ENCODE assay signal across 7 cellular contexts in genomic region chr13:25005050-25005497, GRCh38.
DNase-seq lines count a peak whose midpoint lies in the region; ATAC-seq and TF ChIP-seq lines count a peak whose summit lies in the region.
"Not testable (repeated sequence)": the region's sequence is repeated elsewhere in the genome, so short reads cannot be mapped to it uniquely, and the experiment has no call there.

No MANE protein-coding gene starts in this region.

- H3K4me3 ChIP-seq in mammary epithelial cell (replicated peaks in 1 of 3; ENCODE audit: insufficient read depth in 1 of 3, low read depth in 2 of 3, low read length in 3 of 3), result not testable (repeated sequence)

- not testable (repeated sequence) for BruUV-seq in mammary epithelial cell (replicated peaks; lab: Mats Ljungman, UMichigan)

- H3K36me3 Mint-ChIP-seq in nephron (ENCODE audit: low read depth), result not testable (repeated sequence)

- H4K20me1 ChIP-seq in mammary epithelial cell (ENCODE audit: insufficient read depth, low read length), result not testable (repeated sequence)

- in situ Hi-C loops in mammary epithelial cell (cut with MboI; ENCODE audit: low sequenced_read_pairs in 2 of 2), result not testable (repeated sequence)

- not testable (repeated sequence) for H3K27me3 Mint-ChIP-seq in nephron (ENCODE audit: low read depth)

- dilution Hi-C loops in mammary epithelial cell (cut with HindIII; ENCODE audit: low sequenced_read_pairs), result not testable (repeated sequence)

- not testable (repeated sequence) for H3K79me2 ChIP-seq in mammary epithelial cell (ENCODE audit: insufficient read depth, low read length)

- TF ChIP-seq CTCF in mammary epithelial cell (conservative IDR thresholded peaks at IDR 0.05 in 1 of 2, IDR thresholded peaks at IDR 0.05 in 1 of 2; ENCODE audit: extremely low read depth in 1 of 2, insufficient read depth in 1 of 2, low read depth in 1 of 2, low read length in 2 of 2) (peak; percentile 35 to 42), nephron (IDR thresholded peaks at IDR 0.05; ENCODE audit: unreplicated experiment in 3 of 3) (peak; percentile 49 to 66 (median 52))

- CTCF ChIA-PET in mammary epithelial cell (lab: Charles Lee; ENCODE audit: low non-redundant PET), result interaction anchor here (0.6 to 0.7 kb wide), 2 partner anchors 24 to 65 kb away, joined by 3 to 4 read pairs; no protein-coding TSS in a partner anchor

- not testable (repeated sequence) for H3K27ac ChIP-seq in mammary epithelial cell (ENCODE audit: insufficient read depth, low read depth, low read length)

- H3K9ac ChIP-seq in ES-I3 (ENCODE audit: low read depth, low read length), result peak overlapping the region; percentile 17; the same call in 1 of the 2 replicates
- H3K9ac ChIP-seq in mammary epithelial cell (ENCODE audit: insufficient read depth, low read length), result not testable (repeated sequence)

- H3K27me3 ChIP-seq in mammary epithelial cell (ENCODE audit: insufficient read depth, low read length), result not testable (repeated sequence)

- H3K4me3 Mint-ChIP-seq in nephron, result peak overlapping the region; percentile 1 to 38 (median 20)

- WGBS in mammary epithelial cell (ENCODE audit: low coverage, missing lambda C conversion rate), result 0% methylated on average over 2 of the region's 5 CpGs

- peak; percentile 65 for ATAC-seq in HG02981 (IDR thresholded peaks at IDR 0.05; ENCODE audit: unreplicated experiment)
- peak; percentile 92 for ATAC-seq in Right ventricle myocardium superior (ENCODE audit: poor library complexity)

- peak overlapping the region; percentile 56 for H3K4me2 ChIP-seq in mammary epithelial cell (ENCODE audit: insufficient read depth, low read depth, low read length)

- H2AFZ ChIP-seq in mammary epithelial cell (ENCODE audit: low read depth, low read length), result not testable (repeated sequence)

- not testable (repeated sequence) for H3K4me1 ChIP-seq in ES-I3 (ENCODE audit: insufficient read depth, low read length)
- peaks cover 11% of the 10 kb centered on the region for H3K4me1 ChIP-seq in mammary epithelial cell (ENCODE audit: insufficient read depth, low read length)

- H3K36me3 ChIP-seq in ES-I3 (ENCODE audit: insufficient read depth, low read length); mammary epithelial cell (ENCODE audit: insufficient read depth, low read length): not testable (repeated sequence)

- intact Hi-C loops in mammary epithelial cell (cut with micrococcal nuclease), result loop anchor here (1.0 to 5.0 kb wide), 3 partner anchors 32 to 367 kb away; partner anchors contain the start of gene ATP8A2
- intact Hi-C loops in Right ventricle myocardium superior (cut with DNase I), result not testable (repeated sequence)

- peak; percentile 7 for DNase-seq in NCI-H146 treated with DMSO at 0.1 percent for 48 hours (lab: John Stamatoyannopoulos, UW; ENCODE audit: unreplicated experiment)
- DNase-seq in SKM-1 (lab: John Stamatoyannopoulos, UW; ENCODE audit: unreplicated experiment), result peak; percentile 14
- peak; percentile 23 for DNase-seq in mammary epithelial cell
- not testable (repeated sequence) for DNase-seq in Right ventricle myocardium superior

- not testable (repeated sequence) for H3K27ac Mint-ChIP-seq in nephron

- H3K9me3 ChIP-seq in ES-I3 (ENCODE audit: control insufficient read depth, insufficient read depth, low read length); mammary epithelial cell (replicated peaks; ENCODE audit: insufficient read depth, low read length): not testable (repeated sequence)

- not testable (repeated sequence) for H3K9me3 Mint-ChIP-seq in nephron

- not testable (repeated sequence) for H3K4me1 Mint-ChIP-seq in nephron
